In genomic region chr4:99134586-99134985, GRCh38 we compare ENCODE assay signal across 22 cellular contexts. TPM values are rescaled to one million over a fixed set of nuclear protein-coding genes. Genes with fewer than 3 reads are reported as not detected.
DNase-seq lines count a peak whose midpoint lies in the region; ATAC-seq, FAIRE-seq and TF ChIP-seq lines count a peak whose summit lies in the region.
"Had no signal": no experiment of that assay in that cellular context is flagged by ENCODE, and none has a peak within 500 bp of the region (broad histone marks: within the 10 kb centered on the region; RNA-seq: fewer than 3 reads in every experiment).

No MANE protein-coding gene starts in this region.

- DNase-seq in M059J (ENCODE audit: low read depth) (peak; percentile 2), brain microvascular endothelial cell (peak; percentile 25), foreskin keratinocyte (peak; percentile 30 to 36), H7 (no peak), GM12891 (ENCODE audit: insufficient read length, low spot score) (no peak), ovary (no peak), aorta (no peak)
- DNase-seq: ACHN; BE2C; C1 segment of cervical spinal cord; Caco-2; CD4-positive, alpha-beta T cell; GF-D8; IMR-90 had no signal

- H3K36me3 ChIP-seq in brain microvascular endothelial cell (replicated peaks) (no peaks in the 10 kb centered on the region), H7 (replicated peaks; ENCODE audit: control insufficient read depth, insufficient read depth, low read length) (no peaks in the 10 kb centered on the region), ovary (no peaks in the 10 kb centered on the region), aorta (ENCODE audit: control insufficient read depth in 1 of 2, insufficient read depth in 2 of 2, low read length in 1 of 2) (no peaks in the 10 kb centered on the region)
- H3K36me3 ChIP-seq: BE2C, HAP-1 had no signal

- H3K9me3 ChIP-seq in ovary, result no peaks in the 10 kb centered on the region
- H3K9me3 ChIP-seq in aorta (ENCODE audit: control insufficient read depth, low read length), result no peaks in the 10 kb centered on the region
- H3K9me3 ChIP-seq: BE2C, HAP-1 had no signal

- TF ChIP-seq POLR2A in GM12891 (IDR thresholded peaks at IDR 0.05; ENCODE audit: low read depth, low read length), result no peak
- no peak for TF ChIP-seq POLR2A in ovary (IDR thresholded peaks at IDR 0.05)

- ATAC-seq in foreskin keratinocyte, result no peak
- no peak for ATAC-seq in aorta (ENCODE audit: low FRiP score)
- ATAC-seq: K562 had no signal

- H3K27me3 ChIP-seq in brain microvascular endothelial cell (replicated peaks) (no peaks in the 10 kb centered on the region), foreskin keratinocyte (no peaks in the 10 kb centered on the region), H7 (ENCODE audit: control insufficient read depth, insufficient read depth, low read length) (no peaks in the 10 kb centered on the region), ovary (no peaks in the 10 kb centered on the region), aorta (ENCODE audit: control insufficient read depth in 1 of 2, insufficient read depth in 2 of 2, low read length in 1 of 2) (no peaks in the 10 kb centered on the region)
- H3K27me3 ChIP-seq: BE2C had no signal

- in situ Hi-C loops in brain microvascular endothelial cell (cut with HindIII; ENCODE audit: low pct_ligation_motif_present, low sequenced_read_pairs), result no loop called here

- intact Hi-C loops in ovary (cut with DNase I) (no loop called here), aorta (cut with DNase I) (loop anchor here in 1 of 2 donors (10.0 kb wide), 1 partner anchor 70 kb away; no protein-coding TSS in a partner anchor)

- H3K4me3 ChIP-seq in brain microvascular endothelial cell (ENCODE audit: low read depth, low read length) (no peak overlapping the region), H7 (ENCODE audit: insufficient read depth, low read depth, low read length) (no peak overlapping the region), ovary (no peak overlapping the region), aorta (ENCODE audit: low read length in 2 of 2) (no peak overlapping the region)
- H3K4me3 ChIP-seq: HAP-1, K562 had no signal

- WGBS in ovary, 3 donors, result 97 to 98% (median 97%) methylated on average over 3 of the region's 3 CpGs
- 62 to 99% methylated on average over 3 of the region's 3 CpGs for WGBS in aorta, 2 donors

- FAIRE-seq in GM12891 (lab: Jason Lieb, UNC), result no peak
- FAIRE-seq: A204.1, D721Med, GM19239, H1, HTR-8/SVneo, K562 had no signal

- TF ChIP-seq EP300 in ovary (IDR thresholded peaks at IDR 0.05), result no peak

- H3K4me1 ChIP-seq in foreskin keratinocyte (no peaks in the 10 kb centered on the region), ovary (ENCODE audit: insufficient read depth) (no peaks in the 10 kb centered on the region), aorta (ENCODE audit: control insufficient read depth in 1 of 2, insufficient read depth in 2 of 2, low read length in 2 of 2) (no peaks in the 10 kb centered on the region)
- H3K4me1 ChIP-seq: BE2C, Caco-2, HAP-1 had no signal

- no peak overlapping the region for H3K27ac ChIP-seq in brain microvascular endothelial cell
- H3K27ac ChIP-seq in foreskin keratinocyte, result no peak overlapping the region
- H3K27ac ChIP-seq in ovary, result no peak overlapping the region
- no peak overlapping the region for H3K27ac ChIP-seq in aorta (ENCODE audit: low read depth in 1 of 2, low read length in 2 of 2)
- H3K27ac ChIP-seq: HL-60 had no signal

- TF ChIP-seq CTCF in brain microvascular endothelial cell (IDR thresholded peaks at IDR 0.05; ENCODE audit: low read depth, low read length, missing control alignments) (no peak), foreskin keratinocyte (conservative IDR thresholded peaks at IDR 0.05) (no peak), ovary (IDR thresholded peaks at IDR 0.05) (no peak)

TF ChIP-seq in GM12891, 5 proteins besides CTCF, POLR2A, EP300 and RAD21:
- TF ChIP-seq POLR2AphosphoS5 (IDR thresholded peaks at IDR 0.05; ENCODE audit: low read depth, low read length) (no peak), SPI1 (IDR thresholded peaks at IDR 0.05; ENCODE audit: low read depth, low read length) (no peak), TAF1 (IDR thresholded peaks at IDR 0.05; ENCODE audit: low read depth, low read length) (no peak), POU2F2 (IDR thresholded peaks at IDR 0.05; ENCODE audit: low read depth, low read length) (no peak), PAX5 (IDR thresholded peaks at IDR 0.05; ENCODE audit: insufficient read depth, low read length, severe bottlenecking) (no peak)
TF ChIP-seq in GM12891: peak in this region for 0.

RNA-seq across cellular contexts. Expression of gene ADH4, which starts 9.5 kb away (rescaled TPM):
- total RNA-seq in M059J (2014; rRNA removed; shearing (Covaris generic)), result not detected in 2 replicates
- total RNA-seq in foreskin keratinocyte (not detected in 2 replicates), ovary (under 1 TPM in 2 of 7 donors, not detected in 5; 0.33 to 0.72 TPM), aorta (1 to 10 TPM in 1 of 2 donors, not detected in 1; 3.3 TPM)
- polyA plus RNA-seq in foreskin keratinocyte (not detected in 2 replicates), ovary (under 1 TPM in 1 of 2 donors, not detected in 1; 0.04 TPM), aorta (10 to 100 TPM in 1 of 2 donors, 1 to 10 TPM in 1; 1.1 to 15.2 TPM)
- 0.55 TPM in 2 replicates for total RNA-seq in H7 (2014; rRNA removed; shearing (Covaris generic))
- not detected for polyA plus RNA-seq in GM12891 (2012; ENCODE audit: low read depth, missing spikeins)
- total RNA-seq: CD4-positive, alpha-beta T cell; H1; IMR-90; K562 had no signal
- polyA plus RNA-seq: H1, IMR-90, K562 had no signal

RNA-seq across cellular contexts. Expression of gene ADH5, which starts 46.0 kb away (rescaled TPM):
- total RNA-seq in M059J (2014; rRNA removed; shearing (Covaris generic)), result 89.4 and 126 TPM in 2 replicates
- total RNA-seq in foreskin keratinocyte (171 and 172 TPM in 2 replicates), ovary (100 to 1,000 TPM in 5 of 7 donors, 10 to 100 TPM in 2; 79.5 to 224 (median 148) TPM), aorta (100 to 1,000 TPM; 230 to 231 TPM)
- polyA plus RNA-seq in foreskin keratinocyte (189 and 222 TPM in 2 replicates), ovary (100 to 1,000 TPM; 161 to 227 TPM), aorta (100 to 1,000 TPM; 219 to 268 TPM)
- total RNA-seq in H7 (2014; rRNA removed; shearing (Covaris generic)), result 331 and 341 TPM in 2 replicates
- 85.2 TPM for polyA plus RNA-seq in GM12891 (2012; ENCODE audit: low read depth, missing spikeins)

Comparison
In these comparisons a context has a peak if more than half of its experiments do, and no peak if none do; other contexts are left out.
1. DNase-seq: peak in M059J (single experiment), brain microvascular endothelial cell (single experiment) and foreskin keratinocyte (2 of 2); none in H7 (single experiment), GM12891 (single experiment), ovary (0 of 5) and aorta (0 of 2).